Comparison of ENCODE assay signal across 32 cellular contexts in genomic region chr3:159025733-159026132, GRCh38. TPM values are rescaled to one million over a fixed set of nuclear protein-coding genes. Genes with fewer than 3 reads are reported as not detected.
"Had no signal": no experiment of that assay in that cellular context is flagged by ENCODE, and none has a peak within 500 bp of the region (broad histone marks: within the 10 kb centered on the region; RNA-seq: fewer than 3 reads in every experiment).

No MANE protein-coding gene starts in this region.

- H3K36me3 Mint-ChIP-seq: immature natural killer cell; memory B cell; natural killer cell; stimulated activated memory B cell treated with anti-CD40 and anti-IgM and Interleukin-4, amounts not matched to agents 10 μg/mL and 1 μg/mL and 100 μg/mL, for 72 hours; type B pancreatic cell had no signal

- ATAC-seq: heart right ventricle; left colon; lower lobe of right lung; natural killer cell; psoas muscle; right cardiac atrium; stimulated activated memory B cell treated with anti-CD40 and anti-IgM and Interleukin-4, amounts not matched to agents 10 μg/mL and 1 μg/mL and 100 μg/mL, for 72 hours; stimulated activated naive CD8-positive, alpha-beta T cell treated with anti-CD3 and anti-CD28 coated beads, Interleukin-15, Interleukin-2, amounts not matched to agents 100 U/mL and 50 U/mL, for 24 hours had no signal

- H3K9me3 Mint-ChIP-seq: type B pancreatic cell had no signal

- DNase-seq: dermis blood vessel endothelial cell; effector memory CD4-positive, alpha-beta T cell; foreskin melanocyte; glutamatergic neuron; heart right ventricle; hippocampal formation; immature natural killer cell; islet precursor cell; kidney glomerular epithelial cell; left colon; left ventricle myocardium inferior; lower lobe of right lung; natural killer cell; occipital lobe; ovary; posterior cingulate gyrus; psoas muscle; right cardiac atrium; sigmoid colon; stimulated activated CD4-positive, alpha-beta T cell treated with anti-CD3 and anti-CD28 coated beads, Interleukin-4, amount 100 ng/mL, for 4 hours; stimulated activated naive CD8-positive, alpha-beta T cell treated with anti-CD3 and anti-CD28 coated beads, Interleukin-15, Interleukin-2, amounts not matched to agents 100 U/mL and 50 U/mL, for 24 hours; substantia nigra; testis; tibial artery had no signal

- H3K4me1 Mint-ChIP-seq: immature natural killer cell, memory B cell, natural killer cell had no signal

- H3K9me3 ChIP-seq: ovary, testis had no signal

- H3K36me3 ChIP-seq: heart right ventricle, left ventricle myocardium inferior, lower lobe of right lung, ovary, sigmoid colon, tibial artery had no signal

- H3K4me3 ChIP-seq: coronary artery, heart right ventricle, left ventricle myocardium inferior, lower lobe of right lung, ovary, psoas muscle, sigmoid colon, testis, tibial artery had no signal

- H3K4me3 Mint-ChIP-seq: immature natural killer cell; memory B cell; natural killer cell; stimulated activated memory B cell treated with anti-CD40 and anti-IgM and Interleukin-4, amounts not matched to agents 10 μg/mL and 1 μg/mL and 100 μg/mL, for 72 hours; type B pancreatic cell had no signal

- H3K4me1 ChIP-seq: heart right ventricle, left ventricle myocardium inferior, lower lobe of right lung, psoas muscle, sigmoid colon, testis, tibial artery had no signal

- H3K27ac ChIP-seq: coronary artery, heart right ventricle, left ventricle myocardium inferior, lower lobe of right lung, ovary, psoas muscle, sigmoid colon, testis, tibial artery had no signal

- H3K27me3 ChIP-seq: heart right ventricle, ovary, sigmoid colon, testis, tibial artery had no signal

- H3K27ac Mint-ChIP-seq: immature natural killer cell; memory B cell; natural killer cell; stimulated activated memory B cell treated with anti-CD40 and anti-IgM and Interleukin-4, amounts not matched to agents 10 μg/mL and 1 μg/mL and 100 μg/mL, for 72 hours; type B pancreatic cell had no signal

RNA-seq across cellular contexts. Expression of gene IQCJ, which starts 43.4 kb away (rescaled TPM):
- total RNA-seq: dermis blood vessel endothelial cell, esophagus mucosa, left colon, left ventricle myocardium inferior, lower lobe of right lung, mononuclear cell, natural killer cell, skeletal muscle tissue had no signal
- polyA plus RNA-seq: immature natural killer cell, ovary, sigmoid colon, urinary bladder had no signal
